ENCODE assay signal across 11 cellular contexts in genomic region chr7:23713285-23714235, GRCh38. TPM values are rescaled to one million over a fixed set of nuclear protein-coding genes. Genes with fewer than 3 reads are reported as not detected.
DNase-seq lines count a peak whose midpoint lies in the region; ATAC-seq and TF ChIP-seq lines count a peak whose summit lies in the region.
"Had no signal": no experiment of that assay in that cellular context is flagged by ENCODE, and none has a peak within 500 bp of the region (broad histone marks: within the 10 kb centered on the region; RNA-seq: fewer than 3 reads in every experiment).

No MANE protein-coding gene starts in this region.

- H3F3A ChIP-seq in GM23248 (ENCODE audit: insufficient read depth), result peaks cover 10% of the 10 kb centered on the region; the same call in 1 of the 2 replicates

- ATAC-seq in esophagus mucosa, result peak; percentile 56
- ATAC-seq: stimulated activated naive B cell treated with anti-CD40 and anti-IgM and Interleukin-4, amounts not matched to agents 10 μg/mL and 1 μg/mL and 100 μg/mL, for 72 hours had no signal

- H3K4me3 ChIP-seq in GM23248 (peak overlapping the region; percentile 41; the same call in 1 of the 2 replicates), skeletal muscle satellite cell (ENCODE audit: low read length) (no peak overlapping the region), Peyer's patch (no peak overlapping the region)

- no peak for TF ChIP-seq POLR2A in Peyer's patch (IDR thresholded peaks at IDR 0.05)

- H3K27me3 ChIP-seq in GM23248 (replicated peaks; ENCODE audit: insufficient read depth), result no peaks in the 10 kb centered on the region
- H3K27me3 ChIP-seq in skeletal muscle satellite cell (ENCODE audit: control insufficient read depth, insufficient read depth, low read length), result no peaks in the 10 kb centered on the region
- H3K27me3 ChIP-seq in Peyer's patch, result no peaks in the 10 kb centered on the region

- H3K27ac ChIP-seq in GM23248 (peak overlapping the region; percentile 57), Peyer's patch (no peak overlapping the region)
- H3K27ac ChIP-seq: HL-60 had no signal

- no peaks in the 10 kb centered on the region for H4K20me1 ChIP-seq in GM23248 (ENCODE audit: insufficient read depth)

- H3K9me3 ChIP-seq in GM23248 (ENCODE audit: low read depth) (no peaks in the 10 kb centered on the region), skeletal muscle satellite cell (replicated peaks; ENCODE audit: low read length) (no peaks in the 10 kb centered on the region), Peyer's patch (no peaks in the 10 kb centered on the region)

- WGBS in GM23248 (ENCODE audit: low coverage in 1 of 2, low lambda C conversion rate in 2 of 2, missing lambda C conversion rate in 2 of 2), 2 experiments, result 35 to 39% methylated on average over 7 of the region's 7 CpGs

- 0 out of 2 replicates have a peak overlapping the region, but pooled peaks have one; percentile 13 for H3K9ac ChIP-seq in GM23248
- H3K9ac ChIP-seq in skeletal muscle satellite cell (ENCODE audit: low read depth, low read length), result no peak overlapping the region

- DNase-seq in GM23248 (peak; percentile 88), RPMI8226 (peak; percentile 10), NCI-H82 (lab: John Stamatoyannopoulos, UW) (no peak), T1000 (lab: John Stamatoyannopoulos, UW) (no peak), Peyer's patch (no peak)
- DNase-seq: naive B cell; NCI-H1436 treated with DMSO at 0.1 percent for 48 hours; stimulated activated naive B cell treated with anti-CD40 and anti-IgM and Interleukin-4, amounts not matched to agents 10 μg/mL and 1 μg/mL and 100 μg/mL, for 72 hours had no signal

- H3K4me2 ChIP-seq in GM23248 (ENCODE audit: unreplicated experiment), result peak overlapping the region; percentile 69
- peak overlapping the region; percentile 61 for H3K4me2 ChIP-seq in skeletal muscle satellite cell (ENCODE audit: low read length)

- no peaks in the 10 kb centered on the region for H3K79me2 ChIP-seq in GM23248 (ENCODE audit: insufficient read depth)

- in situ Hi-C loops in GM23248 (cut with MboI), result loop anchor here (5.0 kb wide), 1 partner anchor 141 kb away; no protein-coding TSS in a partner anchor

- no peak overlapping the region for H2AFZ ChIP-seq in GM23248

- H3K36me3 ChIP-seq in GM23248 (ENCODE audit: low read depth), result no peaks in the 10 kb centered on the region
- H3K36me3 ChIP-seq in skeletal muscle satellite cell (ENCODE audit: insufficient read depth, low read length), result no peaks in the 10 kb centered on the region
- no peaks in the 10 kb centered on the region for H3K36me3 ChIP-seq in Peyer's patch

- TF ChIP-seq CTCF in Peyer's patch (IDR thresholded peaks at IDR 0.05), result no peak

- H3K4me1 ChIP-seq in GM23248 (ENCODE audit: insufficient read depth), result peaks cover 18% of the 10 kb centered on the region
- peaks cover 21% of the 10 kb centered on the region for H3K4me1 ChIP-seq in skeletal muscle satellite cell (ENCODE audit: control insufficient read depth, insufficient read depth, low read length)
- no peaks in the 10 kb centered on the region for H3K4me1 ChIP-seq in Peyer's patch

- H3K9me2 ChIP-seq in GM23248 (ENCODE audit: insufficient read depth), result no peaks in the 10 kb centered on the region

RNA-seq across cellular contexts. Expression of gene STK31, which starts 3.5 kb away (rescaled TPM):
- not detected in 2 replicates for total RNA-seq in GM23248 (2014; rRNA removed; shearing (Covaris generic))
- polyA plus RNA-seq in GM23248 (2016; fragmentation: Nextera tagmentation; extraction: Ambion mirVana), result not detected in 2 replicates
- 0.16 TPM for total RNA-seq in esophagus mucosa
- not detected in 2 replicates for total RNA-seq in skeletal muscle satellite cell (2012; rRNA removed)
- total RNA-seq in Peyer's patch, result 1 to 10 TPM in 3 of 4 donors, not detected in 1; 1.7 to 9.1 (median 2.8) TPM

RNA-seq across cellular contexts. Expression of gene FAM221A, which starts 33.6 kb away (rescaled TPM):
- total RNA-seq in GM23248 (2014; rRNA removed; shearing (Covaris generic)), result 0.43 and 4.9 TPM in 2 replicates
- polyA plus RNA-seq in GM23248 (2016; fragmentation: Nextera tagmentation; extraction: Ambion mirVana), result 0.60 and 0.63 TPM in 2 replicates
- total RNA-seq in esophagus mucosa (4.0 TPM), Peyer's patch (10 to 100 TPM in 3 of 4 donors, 1 to 10 TPM in 1; 5.8 to 37.5 (median 16.2) TPM)
- 0.76 and 1.3 TPM in 2 replicates for total RNA-seq in skeletal muscle satellite cell (2012; rRNA removed)

Comparison
In these comparisons a context has a peak if more than half of its experiments do, and no peak if none do; other contexts are left out.
1. DNase-seq: peak in GM23248 (single experiment) and RPMI8226 (single experiment); none in NCI-H82 (single experiment), T1000 (single experiment) and Peyer's patch (0 of 3).